Comparison of ENCODE assay signal across 1 cellular context in the genomic region with DNA sequence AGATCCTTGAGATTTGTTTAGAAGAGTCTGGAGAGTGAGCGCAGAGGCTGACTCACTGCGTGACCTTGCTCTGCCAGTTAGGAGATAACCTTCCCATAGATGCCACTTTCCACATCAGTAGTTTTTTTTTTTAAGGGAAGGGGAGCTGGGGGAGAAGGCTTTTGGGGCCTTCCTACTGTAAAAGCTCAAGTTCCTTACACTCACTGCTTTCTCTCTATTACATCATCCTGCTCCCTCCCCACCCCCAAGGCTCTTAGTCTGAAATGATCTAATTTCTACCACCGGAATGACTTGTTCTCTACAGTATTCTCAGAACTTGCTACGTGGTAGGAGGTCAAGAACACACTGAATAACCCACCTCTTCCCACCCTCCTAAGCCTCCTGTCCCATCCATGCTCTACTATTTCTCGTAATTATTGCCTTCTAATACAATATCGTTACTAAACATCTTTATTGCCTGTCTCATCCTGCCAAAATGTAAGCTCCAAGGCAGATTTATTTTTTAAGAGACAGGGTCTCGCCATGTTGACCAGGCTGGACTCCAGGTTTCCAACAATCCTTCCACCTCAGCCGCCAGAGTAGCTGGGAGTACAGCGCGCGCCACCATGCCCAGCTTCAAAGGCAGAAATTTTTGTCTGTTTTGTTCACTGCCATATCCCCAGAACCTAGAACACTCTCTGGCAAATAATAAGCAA.
TF ChIP-seq lines count a peak whose summit lies in the region.

No MANE protein-coding gene starts in this region.

TF ChIP-seq in HepG2, 621 proteins besides CTCF, POLR2A, EP300 and RAD21:
- 0 out of 2 replicates have a peak, but pooled peaks have one; percentile 31 for TF ChIP-seq ZC3H4 (CRISPR knock-in tag; IDR thresholded peaks at IDR 0.05; ENCODE audit: borderline replicate concordance)
- no peak for TF ChIP-seq MIXL1 (CRISPR knock-in tag; IDR thresholded peaks at IDR 0.05)
- TF ChIP-seq, protein P1, sequence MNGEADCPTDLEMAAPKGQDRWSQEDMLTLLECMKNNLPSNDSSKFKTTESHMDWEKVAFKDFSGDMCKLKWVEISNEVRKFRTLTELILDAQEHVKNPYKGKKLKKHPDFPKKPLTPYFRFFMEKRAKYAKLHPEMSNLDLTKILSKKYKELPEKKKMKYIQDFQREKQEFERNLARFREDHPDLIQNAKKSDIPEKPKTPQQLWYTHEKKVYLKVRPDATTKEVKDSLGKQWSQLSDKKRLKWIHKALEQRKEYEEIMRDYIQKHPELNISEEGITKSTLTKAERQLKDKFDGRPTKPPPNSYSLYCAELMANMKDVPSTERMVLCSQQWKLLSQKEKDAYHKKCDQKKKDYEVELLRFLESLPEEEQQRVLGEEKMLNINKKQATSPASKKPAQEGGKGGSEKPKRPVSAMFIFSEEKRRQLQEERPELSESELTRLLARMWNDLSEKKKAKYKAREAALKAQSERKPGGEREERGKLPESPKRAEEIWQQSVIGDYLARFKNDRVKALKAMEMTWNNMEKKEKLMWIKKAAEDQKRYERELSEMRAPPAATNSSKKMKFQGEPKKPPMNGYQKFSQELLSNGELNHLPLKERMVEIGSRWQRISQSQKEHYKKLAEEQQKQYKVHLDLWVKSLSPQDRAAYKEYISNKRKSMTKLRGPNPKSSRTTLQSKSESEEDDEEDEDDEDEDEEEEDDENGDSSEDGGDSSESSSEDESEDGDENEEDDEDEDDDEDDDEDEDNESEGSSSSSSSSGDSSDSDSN (CRISPR knock-in tag; IDR thresholded peaks at IDR 0.05), result 0 out of 2 replicates have a peak, but pooled peaks have one; percentile 13
- no peak for TF ChIP-seq ZNF557 (CRISPR knock-in tag; IDR thresholded peaks at IDR 0.05)
- no peak for TF ChIP-seq ZC3H13 (CRISPR knock-in tag; IDR thresholded peaks at IDR 0.05)
- TF ChIP-seq, protein P2, sequence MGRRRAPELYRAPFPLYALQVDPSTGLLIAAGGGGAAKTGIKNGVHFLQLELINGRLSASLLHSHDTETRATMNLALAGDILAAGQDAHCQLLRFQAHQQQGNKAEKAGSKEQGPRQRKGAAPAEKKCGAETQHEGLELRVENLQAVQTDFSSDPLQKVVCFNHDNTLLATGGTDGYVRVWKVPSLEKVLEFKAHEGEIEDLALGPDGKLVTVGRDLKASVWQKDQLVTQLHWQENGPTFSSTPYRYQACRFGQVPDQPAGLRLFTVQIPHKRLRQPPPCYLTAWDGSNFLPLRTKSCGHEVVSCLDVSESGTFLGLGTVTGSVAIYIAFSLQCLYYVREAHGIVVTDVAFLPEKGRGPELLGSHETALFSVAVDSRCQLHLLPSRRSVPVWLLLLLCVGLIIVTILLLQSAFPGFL (CRISPR knock-in tag; IDR thresholded peaks at IDR 0.05), result no peak
- TF ChIP-seq MAZ (IDR thresholded peaks at IDR 0.05; ENCODE audit: borderline replicate concordance, low read depth, low read length), result 0 out of 2 replicates have a peak, but pooled peaks have one; percentile 38
- no peak for TF ChIP-seq MAZ (CRISPR knock-in tag; IDR thresholded peaks at IDR 0.05; ENCODE audit: low read depth)
- no peak for TF ChIP-seq CENPX (CRISPR knock-in tag; IDR thresholded peaks at IDR 0.05)
- TF ChIP-seq, protein P3, sequence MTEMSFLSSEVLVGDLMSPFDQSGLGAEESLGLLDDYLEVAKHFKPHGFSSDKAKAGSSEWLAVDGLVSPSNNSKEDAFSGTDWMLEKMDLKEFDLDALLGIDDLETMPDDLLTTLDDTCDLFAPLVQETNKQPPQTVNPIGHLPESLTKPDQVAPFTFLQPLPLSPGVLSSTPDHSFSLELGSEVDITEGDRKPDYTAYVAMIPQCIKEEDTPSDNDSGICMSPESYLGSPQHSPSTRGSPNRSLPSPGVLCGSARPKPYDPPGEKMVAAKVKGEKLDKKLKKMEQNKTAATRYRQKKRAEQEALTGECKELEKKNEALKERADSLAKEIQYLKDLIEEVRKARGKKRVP (CRISPR knock-in tag; IDR thresholded peaks at IDR 0.05), result peak in 1 of 2 experiments; percentile 96; a peak in 2 of 4 replicates
- no peak for TF ChIP-seq ATM (IDR thresholded peaks at IDR 0.05; ENCODE audit: borderline replicate concordance)
- TF ChIP-seq NFIB (CRISPR knock-in tag; IDR thresholded peaks at IDR 0.05; ENCODE audit: borderline replicate concordance), result no peak
- no peak for TF ChIP-seq WIZ (CRISPR knock-in tag; IDR thresholded peaks at IDR 0.05)
- 0 out of 2 replicates have a peak, but pooled peaks have one; percentile 56 for TF ChIP-seq MYNN (CRISPR knock-in tag; IDR thresholded peaks at IDR 0.05; ENCODE audit: low read depth)
- TF ChIP-seq ZNF709 (CRISPR knock-in tag; IDR thresholded peaks at IDR 0.05), result peak; percentile 33; the same call in 1 of the 2 replicates
- peak; percentile 37; the same call in 1 of the 2 replicates for TF ChIP-seq ATF7 (IDR thresholded peaks at IDR 0.05)
- no peak for TF ChIP-seq ATF7 (CRISPR knock-in tag; IDR thresholded peaks at IDR 0.05)
- peak; percentile 13; the same call in 1 of the 2 replicates for TF ChIP-seq THAP11 (CRISPR knock-in tag; IDR thresholded peaks at IDR 0.05)
- TF ChIP-seq ZFP36L1 (CRISPR knock-in tag; IDR thresholded peaks at IDR 0.05), result no peak
- TF ChIP-seq CEBPB (IDR thresholded peaks at IDR 0.05; ENCODE audit: borderline replicate concordance, low read depth, low read length), result peak; percentile 32; the same call in 1 of the 2 replicates
- no peak for TF ChIP-seq NKX3-1 (CRISPR knock-in tag; IDR thresholded peaks at IDR 0.05)
- TF ChIP-seq POLR2G (IDR thresholded peaks at IDR 0.05; ENCODE audit: low read depth, low read length), result no peak; the same call in 1 of the 2 replicates
- no peak for TF ChIP-seq MEIS1 (CRISPR knock-in tag; IDR thresholded peaks at IDR 0.05; ENCODE audit: borderline replicate concordance)
- TF ChIP-seq FOXK2 (IDR thresholded peaks at IDR 0.05), result no peak
- no peak for TF ChIP-seq PHB2 (IDR thresholded peaks at IDR 0.05; ENCODE audit: partially characterized antibody)
- no peak for TF ChIP-seq PCBP1 (IDR thresholded peaks at IDR 0.05; ENCODE audit: borderline replicate concordance, low read depth, low read length)
- no peak for TF ChIP-seq ZNF766 (CRISPR knock-in tag; IDR thresholded peaks at IDR 0.05; ENCODE audit: borderline replicate concordance)
- TF ChIP-seq, protein P4, sequence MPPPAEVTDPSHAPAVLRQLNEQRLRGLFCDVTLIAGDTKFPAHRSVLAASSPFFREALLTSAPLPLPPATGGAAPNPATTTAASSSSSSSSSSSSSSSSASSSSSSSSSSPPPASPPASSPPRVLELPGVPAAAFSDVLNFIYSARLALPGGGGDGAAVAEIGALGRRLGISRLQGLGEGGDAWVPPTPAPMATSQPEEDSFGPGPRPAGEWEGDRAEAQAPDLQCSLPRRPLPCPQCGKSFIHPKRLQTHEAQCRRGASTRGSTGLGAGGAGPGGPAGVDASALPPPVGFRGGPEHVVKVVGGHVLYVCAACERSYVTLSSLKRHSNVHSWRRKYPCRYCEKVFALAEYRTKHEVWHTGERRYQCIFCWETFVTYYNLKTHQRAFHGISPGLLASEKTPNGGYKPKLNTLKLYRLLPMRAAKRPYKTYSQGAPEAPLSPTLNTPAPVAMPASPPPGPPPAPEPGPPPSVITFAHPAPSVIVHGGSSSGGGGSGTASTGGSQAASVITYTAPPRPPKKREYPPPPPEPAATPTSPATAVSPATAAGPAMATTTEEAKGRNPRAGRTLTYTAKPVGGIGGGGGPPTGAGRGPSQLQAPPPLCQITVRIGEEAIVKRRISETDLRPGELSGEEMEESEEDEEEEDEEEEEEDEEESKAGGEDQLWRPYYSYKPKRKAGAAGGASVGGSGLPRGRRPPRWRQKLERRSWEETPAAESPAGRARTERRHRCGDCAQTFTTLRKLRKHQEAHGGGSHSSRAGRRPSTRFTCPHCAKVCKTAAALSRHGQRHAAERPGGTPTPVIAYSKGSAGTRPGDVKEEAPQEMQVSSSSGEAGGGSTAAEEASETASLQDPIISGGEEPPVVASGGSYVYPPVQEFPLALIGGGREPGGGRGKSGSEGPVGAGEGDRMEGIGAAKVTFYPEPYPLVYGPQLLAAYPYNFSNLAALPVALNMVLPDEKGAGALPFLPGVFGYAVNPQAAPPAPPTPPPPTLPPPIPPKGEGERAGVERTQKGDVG (CRISPR knock-in tag; IDR thresholded peaks at IDR 0.05; ENCODE audit: borderline replicate concordance), result no peak
- TF ChIP-seq FOSL2 (CRISPR knock-in tag; IDR thresholded peaks at IDR 0.05), result peak; percentile 76
- TF ChIP-seq, protein P5, sequence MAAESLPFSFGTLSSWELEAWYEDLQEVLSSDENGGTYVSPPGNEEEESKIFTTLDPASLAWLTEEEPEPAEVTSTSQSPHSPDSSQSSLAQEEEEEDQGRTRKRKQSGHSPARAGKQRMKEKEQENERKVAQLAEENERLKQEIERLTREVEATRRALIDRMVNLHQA (CRISPR knock-in tag; IDR thresholded peaks at IDR 0.05), result 0 out of 2 replicates have a peak, but pooled peaks have one; percentile 71
- TF ChIP-seq CCDC6 (CRISPR knock-in tag; IDR thresholded peaks at IDR 0.05), result 0 out of 2 replicates have a peak, but pooled peaks have one; percentile 26
- TF ChIP-seq ZBTB7A (CRISPR knock-in tag; IDR thresholded peaks at IDR 0.05), result no peak
- no peak for TF ChIP-seq ATRX (CRISPR knock-in tag; IDR thresholded peaks at IDR 0.05; ENCODE audit: borderline replicate concordance)
- no peak for TF ChIP-seq ZNF3 (CRISPR knock-in tag; IDR thresholded peaks at IDR 0.05)
- TF ChIP-seq, protein P6, sequence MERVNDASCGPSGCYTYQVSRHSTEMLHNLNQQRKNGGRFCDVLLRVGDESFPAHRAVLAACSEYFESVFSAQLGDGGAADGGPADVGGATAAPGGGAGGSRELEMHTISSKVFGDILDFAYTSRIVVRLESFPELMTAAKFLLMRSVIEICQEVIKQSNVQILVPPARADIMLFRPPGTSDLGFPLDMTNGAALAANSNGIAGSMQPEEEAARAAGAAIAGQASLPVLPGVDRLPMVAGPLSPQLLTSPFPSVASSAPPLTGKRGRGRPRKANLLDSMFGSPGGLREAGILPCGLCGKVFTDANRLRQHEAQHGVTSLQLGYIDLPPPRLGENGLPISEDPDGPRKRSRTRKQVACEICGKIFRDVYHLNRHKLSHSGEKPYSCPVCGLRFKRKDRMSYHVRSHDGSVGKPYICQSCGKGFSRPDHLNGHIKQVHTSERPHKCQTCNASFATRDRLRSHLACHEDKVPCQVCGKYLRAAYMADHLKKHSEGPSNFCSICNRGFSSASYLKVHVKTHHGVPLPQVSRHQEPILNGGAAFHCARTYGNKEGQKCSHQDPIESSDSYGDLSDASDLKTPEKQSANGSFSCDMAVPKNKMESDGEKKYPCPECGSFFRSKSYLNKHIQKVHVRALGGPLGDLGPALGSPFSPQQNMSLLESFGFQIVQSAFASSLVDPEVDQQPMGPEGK (CRISPR knock-in tag; IDR thresholded peaks at IDR 0.05), result peak; percentile 16; the same call in 1 of the 2 replicates
- no peak for TF ChIP-seq ZNF256 (CRISPR knock-in tag; conservative IDR thresholded peaks at IDR 0.05)
- TF ChIP-seq AKAP8 (CRISPR knock-in tag; IDR thresholded peaks at IDR 0.05), result no peak
- no peak for TF ChIP-seq JARID2 (CRISPR knock-in tag; IDR thresholded peaks at IDR 0.05; ENCODE audit: insufficient replicate concordance)
- peak; percentile 69 for TF ChIP-seq CEBPG (CRISPR knock-in tag; IDR thresholded peaks at IDR 0.05)
- TF ChIP-seq GABPA (IDR thresholded peaks at IDR 0.05; ENCODE audit: low read depth, low read length), result no peak
- TF ChIP-seq GABPA (CRISPR knock-in tag; IDR thresholded peaks at IDR 0.05; ENCODE audit: low read depth), result peak; percentile 21; the same call in 1 of the 2 replicates
- TF ChIP-seq POLR2AphosphoS5 (IDR thresholded peaks at IDR 0.05; ENCODE audit: low read depth, low read length), result 0 out of 2 replicates have a peak, but pooled peaks have one; percentile 19
- no peak for TF ChIP-seq ZNF260 (CRISPR knock-in tag; IDR thresholded peaks at IDR 0.05; ENCODE audit: borderline replicate concordance, low read depth)
- TF ChIP-seq, protein P7, sequence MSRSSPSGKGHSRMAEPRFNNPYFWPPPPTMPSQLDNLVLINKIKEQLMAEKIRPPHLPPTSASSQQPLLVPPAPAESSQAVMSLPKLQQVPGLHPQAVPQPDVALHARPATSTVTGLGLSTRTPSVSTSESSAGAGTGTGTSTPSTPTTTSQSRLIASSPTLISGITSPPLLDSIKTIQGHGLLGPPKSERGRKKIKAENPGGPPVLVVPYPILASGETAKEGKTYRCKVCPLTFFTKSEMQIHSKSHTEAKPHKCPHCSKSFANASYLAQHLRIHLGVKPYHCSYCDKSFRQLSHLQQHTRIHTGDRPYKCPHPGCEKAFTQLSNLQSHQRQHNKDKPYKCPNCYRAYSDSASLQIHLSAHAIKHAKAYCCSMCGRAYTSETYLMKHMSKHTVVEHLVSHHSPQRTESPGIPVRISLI (CRISPR knock-in tag; IDR thresholded peaks at IDR 0.05; ENCODE audit: borderline replicate concordance), result peak; percentile 52; the same call in 1 of the 2 replicates
- TF ChIP-seq SALL2 (CRISPR knock-in tag; IDR thresholded peaks at IDR 0.05), result no peak
- TF ChIP-seq ZFX (CRISPR knock-in tag; IDR thresholded peaks at IDR 0.05; ENCODE audit: low read depth), result no peak
- TF ChIP-seq ZNF768 (CRISPR knock-in tag; IDR thresholded peaks at IDR 0.05), result no peak
- TF ChIP-seq KMT2A (CRISPR knock-in tag; IDR thresholded peaks at IDR 0.05), result no peak
- no peak for TF ChIP-seq BRD4 (CRISPR knock-in tag; IDR thresholded peaks at IDR 0.05)
- TF ChIP-seq KDM5B (CRISPR knock-in tag; IDR thresholded peaks at IDR 0.05; ENCODE audit: borderline replicate concordance), result no peak
- no peak for TF ChIP-seq ZNF431 (CRISPR knock-in tag; IDR thresholded peaks at IDR 0.05; ENCODE audit: borderline replicate concordance, low read depth)
- TF ChIP-seq HOXA9 (CRISPR knock-in tag; IDR thresholded peaks at IDR 0.05; ENCODE audit: borderline replicate concordance), result no peak
- TF ChIP-seq ZNF780A (CRISPR knock-in tag; IDR thresholded peaks at IDR 0.05), result no peak
- TF ChIP-seq, protein P8, sequence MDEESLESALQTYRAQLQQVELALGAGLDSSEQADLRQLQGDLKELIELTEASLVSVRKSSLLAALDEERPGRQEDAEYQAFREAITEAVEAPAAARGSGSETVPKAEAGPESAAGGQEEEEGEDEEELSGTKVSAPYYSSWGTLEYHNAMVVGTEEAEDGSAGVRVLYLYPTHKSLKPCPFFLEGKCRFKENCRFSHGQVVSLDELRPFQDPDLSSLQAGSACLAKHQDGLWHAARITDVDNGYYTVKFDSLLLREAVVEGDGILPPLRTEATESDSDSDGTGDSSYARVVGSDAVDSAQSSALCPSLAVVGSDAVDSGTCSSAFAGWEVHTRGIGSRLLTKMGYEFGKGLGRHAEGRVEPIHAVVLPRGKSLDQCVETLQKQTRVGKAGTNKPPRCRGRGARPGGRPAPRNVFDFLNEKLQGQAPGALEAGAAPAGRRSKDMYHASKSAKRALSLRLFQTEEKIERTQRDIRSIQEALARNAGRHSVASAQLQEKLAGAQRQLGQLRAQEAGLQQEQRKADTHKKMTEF (CRISPR knock-in tag; IDR thresholded peaks at IDR 0.05), result no peak
- TF ChIP-seq ZNF839 (CRISPR knock-in tag; IDR thresholded peaks at IDR 0.05; ENCODE audit: borderline replicate concordance), result no peak
- TF ChIP-seq MIER3 (CRISPR knock-in tag; IDR thresholded peaks at IDR 0.05; ENCODE audit: borderline replicate concordance), result 0 out of 2 replicates have a peak, but pooled peaks have one; percentile 6
- no peak for TF ChIP-seq GTF2F1 (IDR thresholded peaks at IDR 0.05; ENCODE audit: low read length)
- TF ChIP-seq NR2F6 (IDR thresholded peaks at IDR 0.05), result peak; percentile 42; the same call in 1 of the 2 replicates
- TF ChIP-seq NR2F6 (CRISPR knock-in tag; IDR thresholded peaks at IDR 0.05), result no peak
- TF ChIP-seq SMYD3 (CRISPR knock-in tag; IDR thresholded peaks at IDR 0.05), result no peak
- no peak for TF ChIP-seq PHF5A (CRISPR knock-in tag; IDR thresholded peaks at IDR 0.05; ENCODE audit: low read depth, unreplicated experiment)
- TF ChIP-seq EHMT2 (IDR thresholded peaks at IDR 0.05; ENCODE audit: borderline replicate concordance, low read depth, low read length), result no peak
- no peak for TF ChIP-seq ZFP62 (CRISPR knock-in tag; IDR thresholded peaks at IDR 0.05)
